31 cellular contexts compared by ENCODE assay signal in the genomic region with DNA sequence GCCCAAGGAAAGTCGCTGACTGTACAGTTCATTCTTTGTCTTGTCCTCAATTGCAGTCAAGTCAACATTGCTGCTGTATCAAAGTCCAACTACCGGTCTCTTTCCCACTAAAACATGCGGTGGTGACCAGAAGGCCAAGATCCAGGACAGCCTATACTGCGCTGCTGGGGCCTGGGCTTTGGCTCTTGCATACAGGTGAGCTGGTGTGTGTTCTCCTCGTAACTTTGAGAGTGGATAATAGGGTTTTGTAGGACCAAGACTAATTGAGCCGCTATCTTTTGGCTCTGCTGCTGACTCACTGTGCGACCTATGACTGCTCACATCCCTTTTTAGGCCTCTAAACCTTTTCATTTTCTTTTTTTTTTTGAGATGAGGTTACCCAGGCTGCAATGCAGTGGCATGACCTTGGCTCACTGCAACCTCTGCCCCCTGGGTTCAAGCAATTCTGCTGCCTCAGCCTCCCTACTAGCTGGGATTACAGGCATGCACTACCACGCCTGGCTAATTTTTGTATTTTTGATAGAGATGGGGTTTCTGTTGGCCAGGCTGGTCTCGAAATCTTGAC.
"Had no signal": no experiment of that assay in that cellular context is flagged by ENCODE, and none has a peak within 500 bp of the region (broad histone marks: within the 10 kb centered on the region; RNA-seq: fewer than 3 reads in every experiment).

No MANE protein-coding gene starts in this region.

- H3K27me3 ChIP-seq: esophagus muscularis mucosa, foreskin keratinocyte, gastroesophageal sphincter, heart left ventricle, suprapubic skin, transverse colon, upper lobe of right lung, uterus had no signal

- H3K27ac ChIP-seq: coronary artery, esophagus muscularis mucosa, foreskin keratinocyte, gastroesophageal sphincter, heart left ventricle, parathyroid adenoma, suprapubic skin, transverse colon, upper lobe of right lung, uterus had no signal

- H3K27ac Mint-ChIP-seq: memory B cell; mesothelial cell of epicardium; natural killer cell treated with Interleukin-12 subunit alpha and Interleukin-12 subunit beta and Interleukin-15 and Interleukin-18, amount 100 ng/mL, for 72 hours; progenitor cell of endocrine pancreas; stimulated activated effector memory CD8-positive, alpha-beta T cell treated with anti-CD3 and anti-CD28 coated beads, Interleukin-12 subunit alpha, Interleukin-12 subunit beta, amount 100 ng/mL, for 72 hours; stimulated activated naive CD8-positive, alpha-beta T cell treated with anti-CD3 and anti-CD28 coated beads, Interleukin-15, Interleukin-2, amounts not matched to agents 100 ng/mL and 50 ng/mL, for 24 hours had no signal

- H3K9me3 ChIP-seq: esophagus muscularis mucosa, gastroesophageal sphincter, heart left ventricle, mucosa of descending colon, suprapubic skin, transverse colon, upper lobe of right lung, uterus had no signal

- ATAC-seq: foreskin keratinocyte; gastroesophageal sphincter; heart left ventricle; left colon; left ventricle myocardium superior; mucosa of descending colon; natural killer cell treated with Interleukin-12 subunit alpha and Interleukin-12 subunit beta and Interleukin-15 and Interleukin-18, amount 100 ng/mL, for 72 hours; sciatic nerve; stimulated activated effector memory CD8-positive, alpha-beta T cell treated with anti-CD3 and anti-CD28 coated beads, Interleukin-12 subunit alpha, Interleukin-12 subunit beta, amount 100 ng/mL, for 72 hours; upper lobe of right lung had no signal

- DNase-seq: dermis blood vessel endothelial cell; effector memory CD4-positive, alpha-beta T cell; foreskin keratinocyte; heart left ventricle; hippocampal formation; kidney glomerular epithelial cell; left colon; left ventricle myocardium superior; mucosa of descending colon; naive B cell; stimulated activated CD4-positive, alpha-beta T cell treated with anti-CD3 and anti-CD28 coated beads, Interleukin-2, amount 100 ng/mL, for 24 hours; stimulated activated CD4-positive, alpha-beta T cell treated with anti-CD3 and anti-CD28 coated beads, Interleukin-4, amount 100 ng/mL, for 24 hours; transverse colon; upper lobe of right lung; uterus had no signal

- H3K36me3 ChIP-seq: uterus had no signal

- H3K4me3 ChIP-seq: coronary artery, esophagus muscularis mucosa, gastroesophageal sphincter, heart left ventricle, lung, mucosa of descending colon, suprapubic skin, transverse colon, upper lobe of right lung, uterus had no signal

- H3K4me1 ChIP-seq: foreskin keratinocyte, gastroesophageal sphincter, parathyroid adenoma, suprapubic skin, uterus had no signal

- H3K9me3 Mint-ChIP-seq: memory B cell; mesothelial cell of epicardium; naive B cell; natural killer cell treated with Interleukin-12 subunit alpha and Interleukin-12 subunit beta and Interleukin-15 and Interleukin-18, amount 100 ng/mL, for 72 hours; neural crest cell; stimulated activated effector memory CD8-positive, alpha-beta T cell treated with anti-CD3 and anti-CD28 coated beads, Interleukin-12 subunit alpha, Interleukin-12 subunit beta, amount 100 ng/mL, for 72 hours; stimulated activated naive CD8-positive, alpha-beta T cell treated with anti-CD3 and anti-CD28 coated beads, Interleukin-15, Interleukin-2, amounts not matched to agents 100 ng/mL and 50 ng/mL, for 24 hours had no signal

- H3K4me3 Mint-ChIP-seq: memory B cell; mesothelial cell of epicardium; naive B cell; natural killer cell treated with Interleukin-12 subunit alpha and Interleukin-12 subunit beta and Interleukin-15 and Interleukin-18, amount 100 ng/mL, for 72 hours; neural crest cell; stimulated activated effector memory CD8-positive, alpha-beta T cell treated with anti-CD3 and anti-CD28 coated beads, Interleukin-12 subunit alpha, Interleukin-12 subunit beta, amount 100 ng/mL, for 72 hours; stimulated activated naive CD8-positive, alpha-beta T cell treated with anti-CD3 and anti-CD28 coated beads, Interleukin-15, Interleukin-2, amounts not matched to agents 100 ng/mL and 50 ng/mL, for 24 hours had no signal

- H2AFZ ChIP-seq: parathyroid adenoma had no signal

- H3K27me3 Mint-ChIP-seq: memory B cell; naive B cell; natural killer cell treated with Interleukin-12 subunit alpha and Interleukin-12 subunit beta and Interleukin-15 and Interleukin-18, amount 100 ng/mL, for 72 hours; progenitor cell of endocrine pancreas; stimulated activated naive CD8-positive, alpha-beta T cell treated with anti-CD3 and anti-CD28 coated beads, Interleukin-15, Interleukin-2, amounts not matched to agents 100 ng/mL and 50 ng/mL, for 24 hours had no signal

- H3K79me2 ChIP-seq: parathyroid adenoma had no signal

- FAIRE-seq: endothelial cell of umbilical vein, islet of Langerhans had no signal

- H3K4me1 Mint-ChIP-seq: mesothelial cell of epicardium; neural crest cell; stimulated activated effector memory CD8-positive, alpha-beta T cell treated with anti-CD3 and anti-CD28 coated beads, Interleukin-12 subunit alpha, Interleukin-12 subunit beta, amount 100 ng/mL, for 72 hours had no signal
